ENCODE assay signal across 1 cellular context in the genomic region with DNA sequence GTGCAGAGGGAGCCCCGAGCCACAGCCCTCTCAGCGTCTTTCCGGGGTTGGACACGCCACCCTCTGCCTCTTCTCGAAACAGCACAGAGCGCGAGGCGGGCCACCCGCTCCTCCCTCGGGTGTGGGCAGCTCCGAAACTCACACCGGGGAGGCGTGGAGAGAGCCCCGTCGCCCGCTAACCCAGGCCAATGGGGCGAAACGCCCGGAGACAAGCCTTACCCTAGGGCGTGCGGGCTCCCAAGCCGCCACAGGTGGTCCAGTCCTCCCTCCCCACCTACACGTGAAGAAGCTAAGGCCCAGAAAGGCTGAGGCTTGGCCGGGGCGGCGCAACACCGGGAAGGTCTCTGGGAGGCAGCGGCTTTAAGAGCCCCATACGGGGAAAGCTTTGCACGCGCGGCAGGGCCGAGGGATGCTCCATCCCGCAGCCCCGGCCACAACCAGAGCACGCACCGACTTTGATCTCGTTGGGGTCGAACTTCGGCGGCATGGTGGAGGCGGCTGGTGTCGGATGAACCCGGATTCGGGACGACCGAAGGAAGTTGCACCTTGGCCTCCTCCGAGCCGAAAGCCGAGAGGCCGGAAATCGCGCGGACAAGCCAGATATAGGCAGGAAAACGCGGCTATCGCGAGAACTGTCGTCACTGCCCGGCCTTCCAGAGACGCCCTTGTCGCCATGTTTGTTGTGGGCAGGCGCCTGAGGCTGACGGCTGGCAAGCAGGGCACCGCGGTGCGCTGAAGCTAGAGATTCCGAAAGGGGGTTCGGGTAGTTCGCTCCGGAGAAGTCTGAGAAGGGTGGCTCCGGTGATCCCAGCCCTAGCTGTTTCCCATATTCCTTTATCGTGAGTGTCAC.
TF ChIP-seq lines count a peak whose summit lies in the region.

Gene LRSAM1, plus strand, starts transcription at position 680 of the 850 bp plus-strand sequence. CDS start 3,018 bp downstream, outside the sequence.
Gene RPL12, minus strand, starts transcription at position 576 of the 850 bp plus-strand sequence. Its CDS starts 89 bp downstream, at position 487.

TF ChIP-seq in K562, 482 proteins besides CTCF, POLR2A, EP300 and RAD21 (continued from another document and continues in another):
- TF ChIP-seq, protein P1, sequence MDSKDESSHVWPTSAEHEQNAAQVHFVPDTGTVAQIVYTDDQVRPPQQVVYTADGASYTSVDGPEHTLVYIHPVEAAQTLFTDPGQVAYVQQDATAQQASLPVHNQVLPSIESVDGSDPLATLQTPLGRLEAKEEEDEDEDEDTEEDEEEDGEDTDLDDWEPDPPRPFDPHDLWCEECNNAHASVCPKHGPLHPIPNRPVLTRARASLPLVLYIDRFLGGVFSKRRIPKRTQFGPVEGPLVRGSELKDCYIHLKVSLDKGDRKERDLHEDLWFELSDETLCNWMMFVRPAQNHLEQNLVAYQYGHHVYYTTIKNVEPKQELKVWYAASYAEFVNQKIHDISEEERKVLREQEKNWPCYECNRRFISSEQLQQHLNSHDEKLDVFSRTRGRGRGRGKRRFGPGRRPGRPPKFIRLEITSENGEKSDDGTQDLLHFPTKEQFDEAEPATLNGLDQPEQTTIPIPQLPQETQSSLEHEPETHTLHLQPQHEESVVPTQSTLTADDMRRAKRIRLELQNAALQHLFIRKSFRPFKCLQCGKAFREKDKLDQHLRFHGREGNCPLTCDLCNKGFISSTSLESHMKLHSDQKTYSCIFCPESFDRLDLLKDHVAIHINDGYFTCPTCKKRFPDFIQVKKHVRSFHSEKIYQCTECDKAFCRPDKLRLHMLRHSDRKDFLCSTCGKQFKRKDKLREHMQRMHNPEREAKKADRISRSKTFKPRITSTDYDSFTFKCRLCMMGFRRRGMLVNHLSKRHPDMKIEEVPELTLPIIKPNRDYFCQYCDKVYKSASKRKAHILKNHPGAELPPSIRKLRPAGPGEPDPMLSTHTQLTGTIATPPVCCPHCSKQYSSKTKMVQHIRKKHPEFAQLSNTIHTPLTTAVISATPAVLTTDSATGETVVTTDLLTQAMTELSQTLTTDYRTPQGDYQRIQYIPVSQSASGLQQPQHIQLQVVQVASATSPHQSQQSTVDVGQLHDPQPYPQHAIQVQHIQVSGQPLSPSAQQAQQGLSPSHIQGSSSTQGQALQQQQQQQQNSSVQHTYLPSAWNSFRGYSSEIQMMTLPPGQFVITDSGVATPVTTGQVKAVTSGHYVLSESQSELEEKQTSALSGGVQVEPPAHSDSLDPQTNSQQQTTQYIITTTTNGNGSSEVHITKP (IDR thresholded peaks at IDR 0.05; ENCODE audit: partially characterized antibody), result peak; percentile 38
- TF ChIP-seq TAL1 (IDR thresholded peaks at IDR 0.05) (no peak), MYBL2 (IDR thresholded peaks at IDR 0.05; ENCODE audit: low read depth) (no peak), MYBL2 (CRISPR knock-in tag; IDR thresholded peaks at IDR 0.05; ENCODE audit: borderline replicate concordance) (no peak), CREB1 (IDR thresholded peaks at IDR 0.05) (peak; percentile 96), CREB1 (CRISPR knock-in tag; IDR thresholded peaks at IDR 0.05) (peak; percentile 94), ZNF274 (IDR thresholded peaks at IDR 0.05; ENCODE audit: borderline replicate concordance, low read depth, low read length) (no peak), XRCC3 (IDR thresholded peaks at IDR 0.05) (no peak), NCOA4 (IDR thresholded peaks at IDR 0.05; ENCODE audit: partially characterized antibody) (no peak), CXXC5 (CRISPR knock-in tag; IDR thresholded peaks at IDR 0.05) (peak; percentile 81), IRF2 (CRISPR knock-in tag; IDR thresholded peaks at IDR 0.05) (no peak), KLF16 (IDR thresholded peaks at IDR 0.05) (no peak), AFF4 (CRISPR knock-in tag; IDR thresholded peaks at IDR 0.05) (peak; percentile 99), BCL6 (CRISPR knock-in tag; IDR thresholded peaks at IDR 0.05) (no peak), ETV1 (tag; conservative IDR thresholded peaks at IDR 0.05; ENCODE audit: low read depth) (peak; percentile 87), CBFA2T3 (IDR thresholded peaks at IDR 0.05) (no peak), ATF3 (IDR thresholded peaks at IDR 0.05) (0 out of 2 replicates have a peak, but pooled peaks have one; percentile 33), ATF3 (CRISPR knock-in tag; conservative IDR thresholded peaks at IDR 0.05) (0 out of 2 replicates have a peak, but pooled peaks have one; percentile 68), HCFC1 (IDR thresholded peaks at IDR 0.05; ENCODE audit: low read depth, low read length) (peak; percentile 95), NCOR1 (IDR thresholded peaks at IDR 0.05) (peak; percentile 78), SIRT6 (IDR thresholded peaks at IDR 0.05; ENCODE audit: low read depth, low read length) (peak; percentile 12), ARID3B (CRISPR knock-in tag; IDR thresholded peaks at IDR 0.05; ENCODE audit: borderline replicate concordance) (no peak), FOSL1 (tag; conservative IDR thresholded peaks at IDR 0.05) (0 out of 2 replicates have a peak, but pooled peaks have one; percentile 16), FOXA3 (CRISPR knock-in tag; conservative IDR thresholded peaks at IDR 0.05 in 1 of 2, IDR thresholded peaks at IDR 0.05 in 1 of 2) (no peak), ZNF444 (CRISPR knock-in tag; IDR thresholded peaks at IDR 0.05) (no peak), ZNF175 (CRISPR knock-in tag; IDR thresholded peaks at IDR 0.05; ENCODE audit: low read depth) (0 out of 2 replicates have a peak, but pooled peaks have one; percentile 11), BRD9 (IDR thresholded peaks at IDR 0.05; ENCODE audit: low read depth, partially characterized antibody) (peak; percentile 93), HLTF (IDR thresholded peaks at IDR 0.05) (no peak), SMARCE1 (IDR thresholded peaks at IDR 0.05) (0 out of 2 replicates have a peak, but pooled peaks have one; percentile 10), ZNF609 (CRISPR knock-in tag; IDR thresholded peaks at IDR 0.05; ENCODE audit: borderline replicate concordance) (peak; percentile 31; the same call in 1 of the 2 replicates), ZNF232 (CRISPR knock-in tag; IDR thresholded peaks at IDR 0.05) (peak; percentile 83; the same call in 1 of the 2 replicates), ERF (CRISPR knock-in tag; IDR thresholded peaks at IDR 0.05) (no peak), NFIX (CRISPR knock-in tag; IDR thresholded peaks at IDR 0.05; ENCODE audit: low read depth) (no peak), CEBPG (CRISPR knock-in tag; IDR thresholded peaks at IDR 0.05) (0 out of 2 replicates have a peak, but pooled peaks have one; percentile 3), CEBPG (tag; conservative IDR thresholded peaks at IDR 0.05 in 1 of 2, IDR thresholded peaks at IDR 0.05 in 1 of 2) (no peak), RBFOX2 (IDR thresholded peaks at IDR 0.05; ENCODE audit: low read depth, low read length) (peak; percentile 99), DDX20 (tag; IDR thresholded peaks at IDR 0.05; ENCODE audit: low read depth) (no peak), RBM34 (IDR thresholded peaks at IDR 0.05; ENCODE audit: borderline replicate concordance, insufficient read depth, low read length) (no peak), ZSCAN29 (IDR thresholded peaks at IDR 0.05) (peak; percentile 85), ELK3 (CRISPR knock-in tag; IDR thresholded peaks at IDR 0.05) (no peak)
- TF ChIP-seq, protein P2, sequence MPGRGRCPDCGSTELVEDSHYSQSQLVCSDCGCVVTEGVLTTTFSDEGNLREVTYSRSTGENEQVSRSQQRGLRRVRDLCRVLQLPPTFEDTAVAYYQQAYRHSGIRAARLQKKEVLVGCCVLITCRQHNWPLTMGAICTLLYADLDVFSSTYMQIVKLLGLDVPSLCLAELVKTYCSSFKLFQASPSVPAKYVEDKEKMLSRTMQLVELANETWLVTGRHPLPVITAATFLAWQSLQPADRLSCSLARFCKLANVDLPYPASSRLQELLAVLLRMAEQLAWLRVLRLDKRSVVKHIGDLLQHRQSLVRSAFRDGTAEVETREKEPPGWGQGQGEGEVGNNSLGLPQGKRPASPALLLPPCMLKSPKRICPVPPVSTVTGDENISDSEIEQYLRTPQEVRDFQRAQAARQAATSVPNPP (IDR thresholded peaks at IDR 0.05; ENCODE audit: borderline replicate concordance, insufficient read depth, insufficient read length), result no peak
- TF ChIP-seq, protein P3, sequence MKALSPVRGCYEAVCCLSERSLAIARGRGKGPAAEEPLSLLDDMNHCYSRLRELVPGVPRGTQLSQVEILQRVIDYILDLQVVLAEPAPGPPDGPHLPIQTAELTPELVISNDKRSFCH (CRISPR knock-in tag; IDR thresholded peaks at IDR 0.05), result no peak
- TF ChIP-seq, protein P3 (tag; IDR thresholded peaks at IDR 0.05), result peak; percentile 73; the same call in 1 of the 2 replicates
